In genomic region chr6:13923527-13924145, GRCh38 we compare ENCODE assay signal across 9 cellular contexts. TPM values are rescaled to one million over a fixed set of nuclear protein-coding genes. Genes with fewer than 3 reads are reported as not detected.
DNase-seq lines count a peak whose midpoint lies in the region; FAIRE-seq and TF ChIP-seq lines count a peak whose summit lies in the region.
"Had no signal": no experiment of that assay in that cellular context is flagged by ENCODE, and none has a peak within 500 bp of the region (broad histone marks: within the 10 kb centered on the region; RNA-seq: fewer than 3 reads in every experiment).

No MANE protein-coding gene starts in this region.

- CTCF ChIA-PET in BJ (lab: Yijun Ruan, JAX): interaction anchor here (0.8 to 1.8 kb wide), 10 partner anchors 10 to 143 kb away, joined by 3 to 7 read pairs (median 3); no protein-coding TSS in a partner anchor

- H3K4me3 ChIP-seq in BJ (ENCODE audit: low read depth, low read length): peak overlapping the region; percentile 52
- H3K4me3 ChIP-seq in brain microvascular endothelial cell (ENCODE audit: low read depth, low read length): peak overlapping the region; percentile 71

- peaks cover 33% of the 10 kb centered on the region for H3K4me1 Mint-ChIP-seq in mesothelial cell of epicardium

- H3K9me3 Mint-ChIP-seq in mesothelial cell of epicardium: no peaks in the 10 kb centered on the region

- no peak for FAIRE-seq in HTR-8/SVneo (lab: Jason Lieb, UNC)

- H3K36me3 Mint-ChIP-seq in mesothelial cell of epicardium: no peaks in the 10 kb centered on the region

- TF ChIP-seq CTCF in BJ (IDR thresholded peaks at IDR 0.05; ENCODE audit: insufficient read depth, low read depth, low read length): no peak
- TF ChIP-seq CTCF in brain microvascular endothelial cell (IDR thresholded peaks at IDR 0.05; ENCODE audit: low read depth, low read length, missing control alignments): no peak
- TF ChIP-seq CTCF in mesothelial cell of epicardium (IDR thresholded peaks at IDR 0.05; ENCODE audit: unreplicated experiment): no peak

- peak overlapping the region; percentile 58 for H3K27ac Mint-ChIP-seq in mesothelial cell of epicardium

- peaks cover 45% of the 10 kb centered on the region for H3K27me3 Mint-ChIP-seq in mesothelial cell of epicardium (ENCODE audit: low read depth)

- peak overlapping the region; percentile 62 for H3K27ac ChIP-seq in brain microvascular endothelial cell
- H3K27ac ChIP-seq: neutrophil had no signal

- DNase-seq in BJ (ENCODE audit: low read depth) (peak; percentile 23), HTR-8/SVneo (ENCODE audit: insufficient read length, low spot score) (peak; percentile 39), brain microvascular endothelial cell (peak; percentile 74), mesothelial cell of epicardium (ENCODE audit: low spot score in 2 of 2, unreplicated experiment in 2 of 2) (no peak), NAMALWA (ENCODE audit: low spot score) (no peak), superior temporal gyrus (ENCODE audit: extremely low spot score) (no peak), NCI-H345 treated with DMSO at 0.1 percent for 48 hours (lab: John Stamatoyannopoulos, UW; ENCODE audit: unreplicated experiment) (no peak)
- no peak for DNase-seq in NK-92 treated with Interleukin-12 subunit alpha and Interleukin-12 subunit beta, amount 100 ng/mL, for 24 hours (lab: John Stamatoyannopoulos, UW)

- H3K36me3 ChIP-seq in BJ (ENCODE audit: control insufficient read depth, insufficient read depth, low read length): no peaks in the 10 kb centered on the region
- no peaks in the 10 kb centered on the region for H3K36me3 ChIP-seq in brain microvascular endothelial cell (replicated peaks)
- H3K36me3 ChIP-seq: neutrophil had no signal

- H3K27me3 ChIP-seq in BJ (ENCODE audit: control insufficient read depth, insufficient read depth, low read length) (peaks cover 5% of the 10 kb centered on the region), brain microvascular endothelial cell (replicated peaks) (no peaks in the 10 kb centered on the region)

- in situ Hi-C loops in brain microvascular endothelial cell (cut with HindIII; ENCODE audit: low pct_ligation_motif_present, low sequenced_read_pairs): loop anchor here (25.0 kb wide), 1 partner anchor 139 kb away; no protein-coding TSS in a partner anchor

- POLR2A ChIA-PET in BJ (lab: Charles Lee): no interaction called here

- H3K4me3 Mint-ChIP-seq in mesothelial cell of epicardium: peak overlapping the region; percentile 77

RNA-seq across cellular contexts. Expression of gene RNF182, which starts 1.1 kb away (rescaled TPM):
- polyA plus RNA-seq in BJ (2011; rRNA removed): 1.4 and 1.9 TPM in 2 replicates
- polyA minus RNA-seq in BJ (2011; rRNA and poly(A)+ RNA removed): 1.0 and 1.5 TPM in 2 replicates
- 4.1 to 5.1 TPM (median 4.2 TPM) in 3 replicates for total RNA-seq in mesothelial cell of epicardium

Comparison
In these comparisons a context has a peak if more than half of its experiments do, and no peak if none do; other contexts are left out.
1. DNase-seq: peak in BJ (single experiment), HTR-8/SVneo (single experiment) and brain microvascular endothelial cell (single experiment); none in mesothelial cell of epicardium (0 of 2), NAMALWA (single experiment), superior temporal gyrus (single experiment), NCI-H345 treated with DMSO at 0.1 percent for 48 hours (single experiment) and NK-92 treated with Interleukin-12 subunit alpha and Interleukin-12 subunit beta, amount 100 ng/mL, for 24 hours (single experiment).